In the genomic region with DNA sequence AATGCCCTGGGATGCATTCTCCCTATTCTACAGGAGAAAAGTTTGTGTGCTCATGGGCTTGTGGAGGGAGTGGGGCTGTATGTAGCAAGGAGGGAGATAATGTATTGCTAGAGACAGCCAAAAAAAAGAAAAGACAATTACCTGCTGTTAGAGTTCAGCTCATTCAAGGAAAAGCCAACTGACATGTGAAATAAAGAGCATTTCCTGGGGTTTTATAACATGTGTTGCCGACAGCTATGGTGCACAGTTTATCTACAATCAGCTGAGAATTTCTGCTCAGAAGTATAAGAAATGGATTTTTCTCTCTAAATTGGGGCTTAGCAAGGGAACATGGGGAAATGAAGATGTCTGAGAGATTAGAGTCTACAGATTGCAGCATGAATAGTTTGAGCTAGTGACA, we compare ENCODE assay signal across 30 cellular contexts.
"Had no signal": no experiment of that assay in that cellular context is flagged by ENCODE, and none has a peak within 500 bp of the region (broad histone marks: within the 10 kb centered on the region; RNA-seq: fewer than 3 reads in every experiment).

No MANE protein-coding gene starts in this region.

- H3K27me3 ChIP-seq: brain microvascular endothelial cell had no signal

- DNase-seq: activated B cell treated with CpG ODN at 0.5 μM for 24 hours; activated CD4-positive, alpha-beta memory T cell treated with anti-CD3 and anti-CD28 coated beads, Interleukin-2, amount 10 ng/mL, durations not matched to agents 7 days and 5 days; activated CD4-positive, alpha-beta T cell treated with anti-CD3 and anti-CD28 coated beads for 1 hour; activated CD4-positive, alpha-beta T cell treated with anti-CD3 and anti-CD28 coated beads for 48 hours; activated CD8-positive, alpha-beta memory T cell treated with anti-CD3 and anti-CD28 coated beads for 24 hours; activated CD8-positive, alpha-beta memory T cell treated with anti-CD3 and anti-CD28 coated beads, Interleukin-2, amount 10 ng/mL, durations not matched to agents 7 days and 5 days; activated CD8-positive, alpha-beta memory T cell treated with anti-CD3 and anti-CD28 coated beads, Interleukin-2, amount 50 U/mL, for 48 hours; activated effector memory CD4-positive, alpha-beta T cell treated with Interleukin-2 at 50 U/mL for 16 hours; activated naive CD4-positive, alpha-beta T cell treated with anti-CD3 and anti-CD28 coated beads, Interleukin-2, amount 50 U/mL, for 16 hours; activated naive CD8-positive, alpha-beta T cell treated with anti-CD3 and anti-CD28 coated beads for 36 hours; activated T-cell treated with anti-CD3 and anti-CD28 coated beads, Interleukin-2, amount 50 U/mL, for 48 hours; amniotic stem cell; aorta; brain microvascular endothelial cell; central memory CD4-positive, alpha-beta T cell; NCI-H1092 treated with DMSO at 0.1 percent for 48 hours; NCI-H1417; NCI-H146; NCI-H187; NCI-H2029 treated with DMSO at 0.1 percent for 48 hours; NCI-H2107; NCI-H2171; NCI-H345; NCI-H524 treated with DMSO at 0.1 percent for 48 hours; Right ventricle myocardium superior; SW 1271; T-helper 1 cell; T-helper 2 cell; T-helper 9 cell had no signal

- H3K4me1 Mint-ChIP-seq: activated B cell treated with CpG ODN at 0.5 μM for 24 hours; activated CD4-positive, alpha-beta memory T cell treated with anti-CD3 and anti-CD28 coated beads, Interleukin-2, amount 10 ng/mL, durations not matched to agents 7 days and 5 days; activated CD8-positive, alpha-beta memory T cell treated with anti-CD3 and anti-CD28 coated beads, Interleukin-2, amount 10 ng/mL, durations not matched to agents 7 days and 5 days; activated naive CD8-positive, alpha-beta T cell treated with anti-CD3 and anti-CD28 coated beads for 36 hours had no signal

- H3K27ac ChIP-seq: brain microvascular endothelial cell, VCaP had no signal

- ATAC-seq: activated CD8-positive, alpha-beta memory T cell treated with anti-CD3 and anti-CD28 coated beads, Interleukin-2, amount 10 ng/mL, durations not matched to agents 7 days and 5 days had no signal

- H3K4me3 Mint-ChIP-seq: activated B cell treated with CpG ODN at 0.5 μM for 24 hours; activated CD4-positive, alpha-beta memory T cell treated with anti-CD3 and anti-CD28 coated beads, Interleukin-2, amount 10 ng/mL, durations not matched to agents 7 days and 5 days; activated CD8-positive, alpha-beta memory T cell treated with anti-CD3 and anti-CD28 coated beads, Interleukin-2, amount 10 ng/mL, durations not matched to agents 7 days and 5 days; activated naive CD8-positive, alpha-beta T cell treated with anti-CD3 and anti-CD28 coated beads for 36 hours had no signal

- H3K9me3 Mint-ChIP-seq: activated CD4-positive, alpha-beta memory T cell treated with anti-CD3 and anti-CD28 coated beads, Interleukin-2, amount 10 ng/mL, durations not matched to agents 7 days and 5 days had no signal

- H3K36me3 ChIP-seq: brain microvascular endothelial cell had no signal

- H3K36me3 Mint-ChIP-seq: activated CD8-positive, alpha-beta memory T cell treated with anti-CD3 and anti-CD28 coated beads, Interleukin-2, amount 10 ng/mL, durations not matched to agents 7 days and 5 days; activated naive CD8-positive, alpha-beta T cell treated with anti-CD3 and anti-CD28 coated beads for 36 hours had no signal

- H3K27ac Mint-ChIP-seq: activated B cell treated with CpG ODN at 0.5 μM for 24 hours; activated CD4-positive, alpha-beta memory T cell treated with anti-CD3 and anti-CD28 coated beads, Interleukin-2, amount 10 ng/mL, durations not matched to agents 7 days and 5 days; activated CD8-positive, alpha-beta memory T cell treated with anti-CD3 and anti-CD28 coated beads, Interleukin-2, amount 10 ng/mL, durations not matched to agents 7 days and 5 days; activated naive CD8-positive, alpha-beta T cell treated with anti-CD3 and anti-CD28 coated beads for 36 hours had no signal

- H3K27me3 Mint-ChIP-seq: activated B cell treated with CpG ODN at 0.5 μM for 24 hours; activated CD4-positive, alpha-beta memory T cell treated with anti-CD3 and anti-CD28 coated beads, Interleukin-2, amount 10 ng/mL, durations not matched to agents 7 days and 5 days; activated CD8-positive, alpha-beta memory T cell treated with anti-CD3 and anti-CD28 coated beads, Interleukin-2, amount 10 ng/mL, durations not matched to agents 7 days and 5 days; activated naive CD8-positive, alpha-beta T cell treated with anti-CD3 and anti-CD28 coated beads for 36 hours had no signal
